In genomic region chr9:36149197-36149596, GRCh38 we compare ENCODE assay signal across 10 cellular contexts. TPM values are rescaled to one million over a fixed set of nuclear protein-coding genes. Genes with fewer than 3 reads are reported as not detected.
DNase-seq lines count a peak whose midpoint lies in the region; ATAC-seq, FAIRE-seq and TF ChIP-seq lines count a peak whose summit lies in the region.
"Had no signal": no experiment of that assay in that cellular context is flagged by ENCODE, and none has a peak within 500 bp of the region (broad histone marks: within the 10 kb centered on the region; RNA-seq: fewer than 3 reads in every experiment).

No MANE protein-coding gene starts in this region.

- peaks cover 0 to 99% (median 29%) of the 10 kb centered on the region in 12 donors for H3K4me1 ChIP-seq in heart left ventricle

- ATAC-seq in heart left ventricle (peak in 1 of 4 donors; percentile 42), memory B cell (ENCODE audit: low read depth) (no peak), GM21619 (IDR thresholded peaks at IDR 0.05; ENCODE audit: unreplicated experiment) (no peak)

- DNase-seq in heart left ventricle (peak in 1 of 5 donors; percentile 44), cardiac septum (ENCODE audit: low spot score) (no peak), choroid plexus epithelial cell (ENCODE audit: low read depth) (peak; percentile 77), memory B cell (ENCODE audit: low spot score in 2 of 2) (no peak), urothelium cell line (ENCODE audit: low spot score) (peak; percentile 68), NCI-H446 (lab: John Stamatoyannopoulos, UW) (no peak), epidermal melanocyte (ENCODE audit: insufficient read length, low spot score) (no peak)
- DNase-seq: NCI-H1436 treated with DMSO at 0.1 percent for 48 hours had no signal

- peaks cover 6% of the 10 kb centered on the region for H3K9me3 Mint-ChIP-seq in memory B cell

- peaks cover 16% of the 10 kb centered on the region for H3K36me3 Mint-ChIP-seq in memory B cell

- H3K27ac ChIP-seq in heart left ventricle, result peak overlapping the region in 8 of 12 donors; percentile 26 to 93 (median 54)

- TF ChIP-seq POLR2A in heart left ventricle (IDR thresholded peaks at IDR 0.05), result no peak

- WGBS in heart left ventricle, 4 donors, result 75 to 81% (median 77%) methylated on average over 4 of the region's 4 CpGs

- intact Hi-C loops in heart left ventricle (cut with DNase I) (no loop called here), cardiac septum (cut with DNase I) (no loop called here)

- peak overlapping the region; percentile 99 for H3K27ac Mint-ChIP-seq in memory B cell
- H3K27ac Mint-ChIP-seq: B cell had no signal

- no peaks in the 10 kb centered on the region for H3K27me3 Mint-ChIP-seq in memory B cell
- H3K27me3 Mint-ChIP-seq: B cell had no signal

- no peak for TF ChIP-seq CTCF in heart left ventricle (IDR thresholded peaks at IDR 0.05)
- no peak for TF ChIP-seq CTCF in choroid plexus epithelial cell (conservative IDR thresholded peaks at IDR 0.05; ENCODE audit: low read depth, low read length)

- H3K27me3 ChIP-seq in heart left ventricle, result no peaks in the 10 kb centered on the region

- peaks cover 0 to 6% (median 0%) of the 10 kb centered on the region in 12 donors for H3K9me3 ChIP-seq in heart left ventricle

- H3K4me3 ChIP-seq in heart left ventricle (no peak overlapping the region), choroid plexus epithelial cell (ENCODE audit: low read depth, low read length) (no peak overlapping the region)

- no peak overlapping the region for H3K4me3 Mint-ChIP-seq in memory B cell
- H3K4me3 Mint-ChIP-seq: B cell had no signal

- H3K36me3 ChIP-seq in heart left ventricle, result peaks cover 0 to 26% (median 0%) of the 10 kb centered on the region in 9 donors

- no peak for FAIRE-seq in urothelium cell line (lab: Jason Lieb, UNC)

- peaks cover 58% of the 10 kb centered on the region for H3K4me1 Mint-ChIP-seq in memory B cell

RNA-seq across cellular contexts. Expression of gene GLIPR2, which starts 12.7 kb away (rescaled TPM):
- total RNA-seq in heart left ventricle (10 to 100 TPM in 3 of 9 donors, 1 to 10 TPM in 6; 4.7 to 33.0 (median 7.6) TPM), cardiac septum (6.6 TPM)
- 10 to 100 TPM in 1 of 2 donors, 1 to 10 TPM in 1; 4.9 to 15.2 TPM for polyA plus RNA-seq in heart left ventricle

RNA-seq across cellular contexts. Expression of gene CCIN, which starts 20.0 kb away (rescaled TPM):
- total RNA-seq in heart left ventricle (under 1 TPM in 4 of 9 donors, not detected in 5; 0.09 to 0.20 (median 0.15) TPM), cardiac septum (0.16 TPM)
- under 1 TPM in 1 of 2 donors, not detected in 1; 0.25 TPM for polyA plus RNA-seq in heart left ventricle
- total RNA-seq: B cell had no signal

RNA-seq across cellular contexts. Expression of gene CLTA, which starts 41.5 kb away (rescaled TPM):
- total RNA-seq in heart left ventricle (100 to 1,000 TPM in 1 of 9 donors, 10 to 100 TPM in 8; 43.8 to 123 (median 61.8) TPM), cardiac septum (58.3 TPM)
- polyA plus RNA-seq in heart left ventricle, result 100 to 1,000 TPM in 1 of 2 donors, 10 to 100 TPM in 1; 40.8 to 139 TPM

Comparison
In these comparisons a context has a peak if more than half of its experiments do, and no peak if none do; other contexts are left out.
1. DNase-seq: peak in choroid plexus epithelial cell (single experiment) and urothelium cell line (single experiment); none in cardiac septum (single experiment), memory B cell (0 of 2), NCI-H446 (0 of 2) and epidermal melanocyte (single experiment).